1 cellular context compared by ENCODE assay signal in genomic region chr3:55498520-55498919, GRCh38.
TF ChIP-seq lines count a peak whose summit lies in the region.

No MANE protein-coding gene starts in this region.

TF ChIP-seq in GM23338, 12 proteins besides CTCF, POLR2A, EP300 and RAD21 (continued from another document):
- TF ChIP-seq EZH2 (IDR thresholded peaks at IDR 0.05; ENCODE audit: low read depth, unreplicated experiment) (no peak), ZNF114 (CRISPR knock-in tag; IDR thresholded peaks at IDR 0.05) (no peak), EZH2phosphoT487 (IDR thresholded peaks at IDR 0.05; ENCODE audit: unreplicated experiment) (no peak), JUNB (IDR thresholded peaks at IDR 0.05; ENCODE audit: unreplicated experiment) (no peak), STAT1 (IDR thresholded peaks at IDR 0.05; ENCODE audit: unreplicated experiment) (no peak), CREB1 (CRISPR knock-in tag; IDR thresholded peaks at IDR 0.05; ENCODE audit: low read depth) (no peak), REST (IDR thresholded peaks at IDR 0.05; ENCODE audit: unreplicated experiment) (no peak)
